In genomic region chr10:28698075-28698474, GRCh38 we compare ENCODE assay signal across 7 cellular contexts.
"Had no signal": no experiment of that assay in that cellular context is flagged by ENCODE, and none has a peak within 500 bp of the region (broad histone marks: within the 10 kb centered on the region; RNA-seq: fewer than 3 reads in every experiment).

No MANE protein-coding gene starts in this region.

- H3K4me3 Mint-ChIP-seq: IgD-negative memory B cell had no signal

- H3K36me3 Mint-ChIP-seq: IgD-negative memory B cell had no signal

- H3K27ac Mint-ChIP-seq: IgD-negative memory B cell had no signal

- H3K27ac ChIP-seq: HL-60 had no signal

- DNase-seq: IMR-90, KBM-7, KG1 had no signal

- ATAC-seq: HepG2 had no signal

- H3K4me1 Mint-ChIP-seq: IgD-negative memory B cell had no signal

- H3K9me3 Mint-ChIP-seq: IgD-negative memory B cell had no signal

- FAIRE-seq: HepG2, HTR-8/SVneo had no signal
